ENCODE assay signal across 11 cellular contexts in genomic region chr1:67652800-67653199, GRCh38. TPM values are rescaled to one million over a fixed set of nuclear protein-coding genes. Genes with fewer than 3 reads are reported as not detected.
DNase-seq lines count a peak whose midpoint lies in the region; ATAC-seq, FAIRE-seq and TF ChIP-seq lines count a peak whose summit lies in the region.
"Had no signal": no experiment of that assay in that cellular context is flagged by ENCODE, and none has a peak within 500 bp of the region (broad histone marks: within the 10 kb centered on the region; RNA-seq: fewer than 3 reads in every experiment).

No MANE protein-coding gene starts in this region.

- peak overlapping the region; percentile 58 for H2AFZ ChIP-seq in parathyroid adenoma

- no peaks in the 10 kb centered on the region for H3K79me2 ChIP-seq in parathyroid adenoma

- no peak for FAIRE-seq in D721Med (lab: Jason Lieb, UNC)

- ATAC-seq in GM18520 (IDR thresholded peaks at IDR 0.05; ENCODE audit: unreplicated experiment) = peak; percentile 40
- no peak for ATAC-seq in left lobe of liver
- ATAC-seq: left ventricle myocardium superior had no signal

- 85% methylated on average over 2 of the region's 2 CpGs for WGBS in prostate gland

- DNase-seq in HS-5 (ENCODE audit: low read depth) (peak; percentile 51), astrocyte of the spinal cord (ENCODE audit: low read depth, low spot score) (peak; percentile 74), prostate gland (ENCODE audit: low spot score) (no peak), left lobe of liver (ENCODE audit: low spot score) (no peak), D721Med (ENCODE audit: insufficient read length, low spot score) (no peak), NK-92 (lab: John Stamatoyannopoulos, UW; ENCODE audit: unreplicated experiment) (no peak)
- DNase-seq: activated naive CD4-positive, alpha-beta T cell treated with anti-CD3 and anti-CD28 coated beads, Interleukin-2, amount 50 U/mL, for 16 hours; left ventricle myocardium superior; NCI-H748 treated with DMSO at 0.1 percent for 48 hours had no signal

- intact Hi-C loops in prostate gland (cut with DNase I) = no loop called here

- H3K4me2 ChIP-seq in parathyroid adenoma (ENCODE audit: low read length) = no peak overlapping the region

- no peak overlapping the region for H3K9ac ChIP-seq in parathyroid adenoma

- H3K9me3 ChIP-seq in parathyroid adenoma (ENCODE audit: control insufficient read depth, low read length) (no peaks in the 10 kb centered on the region), prostate gland (no peaks in the 10 kb centered on the region)

- no peaks in the 10 kb centered on the region for H3K27me3 ChIP-seq in parathyroid adenoma (ENCODE audit: control insufficient read depth, insufficient read depth, low read length)
- H3K27me3 ChIP-seq in prostate gland (replicated peaks; ENCODE audit: insufficient read depth) = no peaks in the 10 kb centered on the region

- in situ Hi-C loops in astrocyte of the spinal cord (cut with HindIII; ENCODE audit: low sequenced_read_pairs) = no loop called here

- H3K27ac ChIP-seq in parathyroid adenoma = peak overlapping the region; percentile 19
- H3K27ac ChIP-seq in prostate gland = no peak overlapping the region

- H3K4me3 ChIP-seq in astrocyte of the spinal cord (ENCODE audit: low read depth, low read length) (no peak overlapping the region), parathyroid adenoma (ENCODE audit: low read depth, low read length) (no peak overlapping the region), prostate gland (no peak overlapping the region)

- no peak for TF ChIP-seq POLR2A in prostate gland (IDR thresholded peaks at IDR 0.05)

- H3K4me1 ChIP-seq in parathyroid adenoma (peaks cover 7% of the 10 kb centered on the region), prostate gland (replicated peaks) (no peaks in the 10 kb centered on the region)

- H3K36me3 ChIP-seq in parathyroid adenoma (ENCODE audit: control insufficient read depth, insufficient read depth, low read length) (no peaks in the 10 kb centered on the region), prostate gland (no peaks in the 10 kb centered on the region)

- TF ChIP-seq CTCF in astrocyte of the spinal cord (IDR thresholded peaks at IDR 0.05; ENCODE audit: low read depth, low read length) (no peak), parathyroid adenoma (IDR thresholded peaks at IDR 0.05) (no peak), prostate gland (IDR thresholded peaks at IDR 0.05) (no peak), D721Med (IDR thresholded peaks at IDR 0.05; ENCODE audit: insufficient read depth, missing control alignments) (no peak)

RNA-seq across cellular contexts. Expression of gene GADD45A, which starts 32.2 kb away (rescaled TPM):
- total RNA-seq in prostate gland (10 to 100 TPM; 28.9 to 43.9 TPM), left lobe of liver (58.6 TPM)

Comparison
In these comparisons a context has a peak if more than half of its experiments do, and no peak if none do; other contexts are left out.
1. DNase-seq: peak in HS-5 (single experiment) and astrocyte of the spinal cord (single experiment); none in prostate gland (single experiment), left lobe of liver (single experiment), D721Med (single experiment) and NK-92 (single experiment).